10 cellular contexts compared by ENCODE assay signal in the genomic region with DNA sequence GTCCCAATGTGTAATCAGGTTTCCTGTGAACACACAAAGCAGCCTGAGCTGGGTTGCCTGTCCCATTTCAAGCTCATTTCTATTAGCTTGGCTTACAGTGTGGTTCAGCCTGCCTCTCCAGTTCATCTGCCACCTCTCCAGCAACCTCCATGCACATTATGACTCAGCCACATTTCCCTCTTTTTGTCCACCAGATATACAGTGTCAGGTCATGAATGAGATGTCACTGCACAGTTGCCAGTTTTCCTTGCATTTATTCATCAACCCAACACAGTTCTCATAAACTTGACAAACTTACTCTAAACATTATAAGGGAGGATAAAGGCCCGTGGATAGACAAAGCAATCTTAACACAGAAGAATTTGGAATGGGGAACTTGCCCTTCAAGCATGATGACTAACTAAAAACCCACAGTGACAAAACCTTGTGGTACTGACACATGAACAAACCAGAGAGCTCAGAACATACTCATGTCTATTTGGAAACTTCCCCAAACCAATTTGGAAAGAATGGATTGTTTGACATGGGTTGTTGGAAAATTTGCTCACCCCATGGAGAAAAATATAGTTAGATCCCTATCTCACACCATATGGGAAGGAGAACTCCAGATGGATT. TPM values are rescaled to one million over a fixed set of nuclear protein-coding genes. Genes with fewer than 3 reads are reported as not detected.
DNase-seq lines count a peak whose midpoint lies in the region; ATAC-seq, FAIRE-seq and TF ChIP-seq lines count a peak whose summit lies in the region.
"Had no signal": no experiment of that assay in that cellular context is flagged by ENCODE, and none has a peak within 500 bp of the region (broad histone marks: within the 10 kb centered on the region; RNA-seq: fewer than 3 reads in every experiment).

No MANE protein-coding gene starts in this region.

- H3K27ac ChIP-seq in keratinocyte (ENCODE audit: control insufficient read depth, insufficient read depth, low read length) (peak overlapping the region; percentile 64), adrenal gland (peak overlapping the region in 2 of 5 donors; percentile 21 to 71), body of pancreas (peak overlapping the region in 1 of 4 donors; percentile 48)

- peak; percentile 66 for FAIRE-seq in keratinocyte (lab: Jason Lieb, UNC)

- H3K79me2 ChIP-seq in keratinocyte (ENCODE audit: control insufficient read depth, insufficient read depth, low read length), result no peaks in the 10 kb centered on the region

- H3K27me3 ChIP-seq in keratinocyte (ENCODE audit: control insufficient read depth, extremely low read depth, insufficient read depth, low read length), result peaks cover 8% of the 10 kb centered on the region
- H3K27me3 ChIP-seq in adrenal gland, result no peaks in the 10 kb centered on the region
- no peaks in the 10 kb centered on the region for H3K27me3 ChIP-seq in body of pancreas
- H3K27me3 ChIP-seq: MG63 had no signal

- peaks cover 1% of the 10 kb centered on the region for H3K4me1 Mint-ChIP-seq in activated CD4-positive, alpha-beta memory T cell treated with anti-CD3 and anti-CD28 coated beads for 36 hours (ENCODE audit: low read depth)

- no peaks in the 10 kb centered on the region for H4K20me1 ChIP-seq in keratinocyte (ENCODE audit: control insufficient read depth, extremely low read depth, insufficient read depth, low read length)

- H3K4me3 Mint-ChIP-seq in activated CD4-positive, alpha-beta memory T cell treated with anti-CD3 and anti-CD28 coated beads for 36 hours, result peak overlapping the region; percentile 53

- no peaks in the 10 kb centered on the region for H3K27me3 Mint-ChIP-seq in activated CD4-positive, alpha-beta memory T cell treated with anti-CD3 and anti-CD28 coated beads for 36 hours

- H3K9me3 ChIP-seq in keratinocyte (ENCODE audit: control insufficient read depth, low read depth, low read length) (no peaks in the 10 kb centered on the region), adrenal gland (replicated peaks in 1 of 3) (no peaks in the 10 kb centered on the region), body of pancreas (no peaks in the 10 kb centered on the region)
- H3K9me3 ChIP-seq: MG63 had no signal

- intact Hi-C loops in activated CD4-positive, alpha-beta memory T cell treated with anti-CD3 and anti-CD28 coated beads for 36 hours (cut with micrococcal nuclease), result loop anchor here (1.0 to 5.0 kb wide), 2 partner anchors 22 to 434 kb away; a partner anchor contains a TSS
- intact Hi-C loops in adrenal gland (cut with DNase I), result loop anchor here in 1 of 2 donors (5.0 kb wide), 1 partner anchor 44 kb away; no protein-coding TSS in a partner anchor
- intact Hi-C loops in body of pancreas (cut with DNase I), result no loop called here

- POLR2A ChIA-PET in activated CD4-positive, alpha-beta memory T cell treated with anti-CD3 and anti-CD28 coated beads for 36 hours (lab: Charles Lee), result interaction anchor here (0.9 to 2.5 kb wide), 6 partner anchors 13 to 83 kb away, joined by 4 to 16 read pairs (median 6); a partner anchor contains a TSS

- H3K36me3 ChIP-seq in keratinocyte (ENCODE audit: control insufficient read depth in 2 of 2, extremely low read depth in 1 of 2, insufficient read depth in 2 of 2, low read length in 2 of 2) (no peaks in the 10 kb centered on the region), adrenal gland (replicated peaks in 1 of 2) (no peaks in the 10 kb centered on the region), body of pancreas (replicated peaks in 1 of 2; ENCODE audit: insufficient read depth in 1 of 2, low read depth in 2 of 2) (no peaks in the 10 kb centered on the region)
- H3K36me3 ChIP-seq: MG63 had no signal

- dilution Hi-C loops in keratinocyte (cut with MboI; ENCODE audit: extremely low pct_ligation_motif_present, low sequenced_read_pairs), result no loop called here

- CTCF ChIA-PET in activated CD4-positive, alpha-beta memory T cell treated with anti-CD3 and anti-CD28 coated beads for 36 hours (lab: Charles Lee), result interaction anchor here (0.6 to 11.0 kb wide), 23 partner anchors 8 to 231 kb away, joined by 3 to 240 read pairs (median 6); a partner anchor contains a TSS

- peak overlapping the region; percentile 20 for H3K9ac ChIP-seq in keratinocyte (ENCODE audit: control insufficient read depth, extremely low read depth, insufficient read depth, low read length)

- TF ChIP-seq CTCF in keratinocyte (optimal IDR thresholded peaks at IDR 0.05 in 1 of 3, IDR thresholded peaks at IDR 0.05 in 1 of 3, conservative IDR thresholded peaks at IDR 0.05 in 1 of 3; ENCODE audit: extremely low read depth in 1 of 3, insufficient read depth in 2 of 3, low read length in 3 of 3) (no peak), adrenal gland (IDR thresholded peaks at IDR 0.05) (no peak), body of pancreas (IDR thresholded peaks at IDR 0.05) (no peak)

- TF ChIP-seq POLR2A in adrenal gland (IDR thresholded peaks at IDR 0.05), result no peak
- no peak for TF ChIP-seq POLR2A in body of pancreas (IDR thresholded peaks at IDR 0.05)

- H3K36me3 Mint-ChIP-seq in activated CD4-positive, alpha-beta memory T cell treated with anti-CD3 and anti-CD28 coated beads for 36 hours, result no peaks in the 10 kb centered on the region

- DNase-seq in EH (ENCODE audit: low read depth) (peak; percentile 86), keratinocyte (ENCODE audit: low read depth, low spot score) (no peak), T-helper 9 cell (no peak), adrenal gland (no peak), body of pancreas (no peak), COLO668 (lab: John Stamatoyannopoulos, UW; ENCODE audit: unreplicated experiment) (no peak)
- no peak for DNase-seq in activated CD4-positive, alpha-beta memory T cell treated with anti-CD3 and anti-CD28 coated beads for 36 hours
- DNase-seq: dermis blood vessel endothelial cell, MG63 had no signal

- H3K27ac Mint-ChIP-seq in activated CD4-positive, alpha-beta memory T cell treated with anti-CD3 and anti-CD28 coated beads for 36 hours, result peak overlapping the region; percentile 68

- H3K4me1 ChIP-seq in keratinocyte (ENCODE audit: control insufficient read depth, extremely low read depth, insufficient read depth, low read length), result peaks cover 38% of the 10 kb centered on the region
- peaks cover 16 to 29% of the 10 kb centered on the region in 2 donors for H3K4me1 ChIP-seq in adrenal gland (replicated peaks in 1 of 2)
- H3K4me1 ChIP-seq in body of pancreas, result peaks cover 21% of the 10 kb centered on the region

- H3K9me1 ChIP-seq in keratinocyte (ENCODE audit: control insufficient read depth, extremely low read depth, insufficient read depth, low read length), result no peaks in the 10 kb centered on the region

- WGBS in adrenal gland, 4 donors, result 29 to 52% (median 39%) methylated on average over 1 of the region's 1 CpG
- 25 to 53% methylated on average over 1 of the region's 1 CpG for WGBS in body of pancreas, 2 donors

- peak overlapping the region; percentile 42 for H3K4me2 ChIP-seq in keratinocyte (ENCODE audit: control insufficient read depth, extremely low read depth, insufficient read depth, low read depth, low read length)

- H3K9me3 Mint-ChIP-seq in activated CD4-positive, alpha-beta memory T cell treated with anti-CD3 and anti-CD28 coated beads for 36 hours, result no peaks in the 10 kb centered on the region

- ATAC-seq in HG03378 (IDR thresholded peaks at IDR 0.05; ENCODE audit: unreplicated experiment), result peak; percentile 29
- ATAC-seq in body of pancreas, result no peak

- no peak overlapping the region for H3K4me3 ChIP-seq in keratinocyte (ENCODE audit: control insufficient read depth in 2 of 3, extremely low read depth in 1 of 3, insufficient read depth in 2 of 3, low read depth in 1 of 3, low read length in 3 of 3)
- no peak overlapping the region for H3K4me3 ChIP-seq in adrenal gland
- no peak overlapping the region for H3K4me3 ChIP-seq in body of pancreas
- H3K4me3 ChIP-seq: MG63 had no signal

- H2AFZ ChIP-seq in keratinocyte (ENCODE audit: control insufficient read depth, low read length), result no peak overlapping the region

RNA-seq across cellular contexts. Expression of a gene that starts 2.5 kb away (rescaled TPM):
- total RNA-seq in activated CD4-positive, alpha-beta memory T cell treated with anti-CD3 and anti-CD28 coated beads for 36 hours, result under 1 TPM; 0.31 to 0.88 TPM
- 0.82 to 2.3 TPM (median 1.4 TPM) in 3 replicates for polyA plus RNA-seq in keratinocyte
- 1.7 TPM for polyA plus RNA-seq in keratinocyte (2011; ENCODE audit: low read depth)
- polyA plus RNA-seq in keratinocyte (2011; cell fraction: cytosol; rRNA removed), result 1.7 and 2.5 TPM in 2 replicates
- 1.4 and 2.1 TPM in 2 replicates for polyA plus RNA-seq in keratinocyte (2011; cell fraction: nucleus; rRNA removed)
- 0.49 and 1.7 TPM in 2 replicates for polyA plus RNA-seq in keratinocyte (2012; ENCODE audit: low replicate concordance)
- 0.33 to 0.90 TPM in 2 of 3 replicates, not detected in the other for polyA minus RNA-seq in keratinocyte
- polyA minus RNA-seq in keratinocyte (2011; cell fraction: cytosol; rRNA and poly(A)+ RNA removed), result 0.58 TPM
- 0.21 and 0.54 TPM in 2 replicates for polyA minus RNA-seq in keratinocyte (2011; cell fraction: nucleus; rRNA and poly(A)+ RNA removed)
- 1 to 10 TPM in 2 of 8 donors, under 1 TPM in 6; 0.11 to 2.9 (median 0.67) TPM for total RNA-seq in adrenal gland
- polyA plus RNA-seq in adrenal gland, result 1 to 10 TPM in 2 of 3 donors, under 1 TPM in 1; 0.42 to 1.3 (median 1.1) TPM
- under 1 TPM in 1 of 2 donors, not detected in 1; 0.26 TPM for total RNA-seq in body of pancreas

RNA-seq across cellular contexts. Expression of a gene that starts 12.9 kb away (rescaled TPM):
- total RNA-seq in activated CD4-positive, alpha-beta memory T cell treated with anti-CD3 and anti-CD28 coated beads for 36 hours, result 10 to 100 TPM; 15.6 to 16.6 TPM
- 11.9 to 13.8 TPM (median 12.1 TPM) in 3 replicates for polyA plus RNA-seq in keratinocyte
- 17.4 TPM for polyA plus RNA-seq in keratinocyte (2011; ENCODE audit: low read depth)
- 6.5 and 6.6 TPM in 2 replicates for polyA plus RNA-seq in keratinocyte (2011; cell fraction: cytosol; rRNA removed)
- polyA plus RNA-seq in keratinocyte (2011; cell fraction: nucleus; rRNA removed), result 29.0 and 31.0 TPM in 2 replicates
- 11.3 and 42.3 TPM in 2 replicates for polyA plus RNA-seq in keratinocyte (2012; ENCODE audit: low replicate concordance)
- 17.5 to 24.9 TPM (median 20.1 TPM) in 3 replicates for polyA minus RNA-seq in keratinocyte
- 12.3 TPM for polyA minus RNA-seq in keratinocyte (2011; cell fraction: cytosol; rRNA and poly(A)+ RNA removed)
- polyA minus RNA-seq in keratinocyte (2011; cell fraction: nucleus; rRNA and poly(A)+ RNA removed), result 36.4 and 39.5 TPM in 2 replicates
- 10 to 100 TPM; 18.3 to 27.0 (median 21.9) TPM for total RNA-seq in adrenal gland
- polyA plus RNA-seq in adrenal gland, result 10 to 100 TPM; 11.4 to 13.1 (median 12.1) TPM
- total RNA-seq in body of pancreas, result 1 to 10 TPM; 4.7 to 7.9 TPM
